Comparison of ENCODE assay signal across 10 cellular contexts in genomic region chr2:69581774-69582581, GRCh38.
A peak's percentile ranks its signal among the peaks of the same experiment; 100 is the strongest.
DNase-seq lines count a peak whose midpoint lies in the region; ATAC-seq and TF ChIP-seq lines count a peak whose summit lies in the region.
"Had no signal": no experiment of that assay in that cellular context is flagged by ENCODE, and none has a peak within 500 bp of the region (broad histone marks: within the 10 kb centered on the region; RNA-seq: fewer than 3 reads in every experiment).

No MANE protein-coding gene starts in this region.

- TF ChIP-seq CTCF in spleen (IDR thresholded peaks at IDR 0.05 in 8 of 11, conservative IDR thresholded peaks at IDR 0.05 in 3 of 11), result no peak

- peak; percentile 43 for ATAC-seq in activated CD8-positive, alpha-beta memory T cell treated with anti-CD3 and anti-CD28 coated beads, Interleukin-2, amount 10 ng/mL, durations not matched to agents 7 days and 5 days

- H3K27ac ChIP-seq in SJSA1 (peak overlapping the region; percentile 44), spleen (peak overlapping the region in 5 of 8 donors; percentile 39 to 71 (median 55))
- H3K27ac ChIP-seq: C4-2B had no signal

- H3K27me3 Mint-ChIP-seq in activated CD8-positive, alpha-beta memory T cell treated with anti-CD3 and anti-CD28 coated beads, Interleukin-2, amount 10 ng/mL, durations not matched to agents 7 days and 5 days, result no peaks in the 10 kb centered on the region
- no peaks in the 10 kb centered on the region for H3K27me3 Mint-ChIP-seq in activated T-helper 2 cell treated with anti-CD3 and anti-CD28 coated beads, Interferon-gamma antibody, Interleukin-2, Interleukin-4, amounts not matched to agents 10 μg/mL and 5 μg/mL and 100 μg/mL, durations not matched to agents 14 hours and 24 hours and 36 hours (ENCODE audit: low read depth)

- peaks cover 23% of the 10 kb centered on the region for H3K4me1 ChIP-seq in SJSA1 (replicated peaks)
- peaks cover 3 to 100% (median 46%) of the 10 kb centered on the region in 6 donors for H3K4me1 ChIP-seq in spleen

- H3K27me3 ChIP-seq in SJSA1 (replicated peaks) (no peaks in the 10 kb centered on the region), spleen (replicated peaks in 1 of 7) (no peaks in the 10 kb centered on the region)

- WGBS in spleen, 5 donors, result 40 to 52% (median 44%) methylated on average over 14 of the region's 14 CpGs

- intact Hi-C loops in spleen (cut with DNase I; ENCODE audit: low total_unique reads), result no loop called here
- intact Hi-C loops in activated T-helper 2 cell treated with anti-CD3 and anti-CD28 coated beads, Interferon-gamma antibody, Interleukin-2, Interleukin-4, amounts not matched to agents 10 μg/mL and 5 μg/mL and 100 μg/mL, durations not matched to agents 14 hours and 24 hours and 36 hours (cut with micrococcal nuclease), result loop anchor here (2.0 to 5.0 kb wide), 2 partner anchors 13 to 35 kb away; no protein-coding TSS in a partner anchor

- H3K9me3 ChIP-seq in SJSA1 (replicated peaks) (no peaks in the 10 kb centered on the region), spleen (no peaks in the 10 kb centered on the region)

- H3K4me3 Mint-ChIP-seq in activated CD8-positive, alpha-beta memory T cell treated with anti-CD3 and anti-CD28 coated beads, Interleukin-2, amount 10 ng/mL, durations not matched to agents 7 days and 5 days, result peak overlapping the region; percentile 57
- H3K4me3 Mint-ChIP-seq in activated T-helper 2 cell treated with anti-CD3 and anti-CD28 coated beads, Interferon-gamma antibody, Interleukin-2, Interleukin-4, amounts not matched to agents 10 μg/mL and 5 μg/mL and 100 μg/mL, durations not matched to agents 14 hours and 24 hours and 36 hours (ENCODE audit: low read depth), result no peak overlapping the region

- CTCF ChIA-PET in activated CD8-positive, alpha-beta memory T cell treated with anti-CD3 and anti-CD28 coated beads, Interleukin-2, amount 10 ng/mL, durations not matched to agents 7 days and 5 days (lab: Charles Lee), result interaction anchor here (1.2 to 3.4 kb wide), 7 partner anchors 15 to 206 kb away, joined by 3 to 20 read pairs (median 6); no protein-coding TSS in a partner anchor

- DNase-seq in activated CD8-positive, alpha-beta memory T cell treated with anti-CD3 and anti-CD28 coated beads, Interleukin-2, amount 10 ng/mL, durations not matched to agents 7 days and 5 days, result peak; percentile 60
- DNase-seq in activated CD8-positive, alpha-beta memory T cell treated with anti-CD3 and anti-CD28 coated beads, Interleukin-2, amount 50 U/mL, for 4 hours, result no peak
- DNase-seq in SJSA1 (ENCODE audit: low read depth in 1 of 2, low spot score in 2 of 2) (peak; percentile 43 to 64), globus pallidus (ENCODE audit: low spot score) (peak; percentile 38), spleen (no peak), DMS153 treated with DMSO at 0.1 percent for 48 hours (lab: John Stamatoyannopoulos, UW; ENCODE audit: unreplicated experiment) (no peak), middle frontal gyrus (ENCODE audit: extremely low spot score, low spot score) (no peak)
- no peak for DNase-seq in activated T-helper 2 cell treated with anti-CD3 and anti-CD28 coated beads, Interferon-gamma antibody, Interleukin-2, Interleukin-4, amounts not matched to agents 10 μg/mL and 5 μg/mL and 100 μg/mL, durations not matched to agents 14 hours and 24 hours and 36 hours (ENCODE audit: low spot score)
- DNase-seq: activated gamma-delta T cell treated with Interleukin-2 at 50 U/mL for 16 hours had no signal

- peak overlapping the region; percentile 78 for H3K27ac Mint-ChIP-seq in activated CD8-positive, alpha-beta memory T cell treated with anti-CD3 and anti-CD28 coated beads, Interleukin-2, amount 10 ng/mL, durations not matched to agents 7 days and 5 days
- H3K27ac Mint-ChIP-seq in activated T-helper 2 cell treated with anti-CD3 and anti-CD28 coated beads, Interferon-gamma antibody, Interleukin-2, Interleukin-4, amounts not matched to agents 10 μg/mL and 5 μg/mL and 100 μg/mL, durations not matched to agents 14 hours and 24 hours and 36 hours, result no peak overlapping the region

- H3K4me1 Mint-ChIP-seq in activated CD8-positive, alpha-beta memory T cell treated with anti-CD3 and anti-CD28 coated beads, Interleukin-2, amount 10 ng/mL, durations not matched to agents 7 days and 5 days, result peaks cover 74% of the 10 kb centered on the region
- H3K4me1 Mint-ChIP-seq in activated T-helper 2 cell treated with anti-CD3 and anti-CD28 coated beads, Interferon-gamma antibody, Interleukin-2, Interleukin-4, amounts not matched to agents 10 μg/mL and 5 μg/mL and 100 μg/mL, durations not matched to agents 14 hours and 24 hours and 36 hours (ENCODE audit: low read depth), result peaks cover 69% of the 10 kb centered on the region

- H3K9me3 Mint-ChIP-seq in activated CD8-positive, alpha-beta memory T cell treated with anti-CD3 and anti-CD28 coated beads, Interleukin-2, amount 10 ng/mL, durations not matched to agents 7 days and 5 days (ENCODE audit: low read depth), result no peaks in the 10 kb centered on the region
- no peaks in the 10 kb centered on the region for H3K9me3 Mint-ChIP-seq in activated T-helper 2 cell treated with anti-CD3 and anti-CD28 coated beads, Interferon-gamma antibody, Interleukin-2, Interleukin-4, amounts not matched to agents 10 μg/mL and 5 μg/mL and 100 μg/mL, durations not matched to agents 14 hours and 24 hours and 36 hours

- no peak for TF ChIP-seq POLR2A in spleen (IDR thresholded peaks at IDR 0.05)

- H3K4me3 ChIP-seq in SJSA1 (no peak overlapping the region), spleen (no peak overlapping the region)

- H3K36me3 ChIP-seq in SJSA1, result peaks cover 8% of the 10 kb centered on the region; the same call in 1 of the 2 replicates
- no peaks in the 10 kb centered on the region for H3K36me3 ChIP-seq in spleen

- peaks cover 10% of the 10 kb centered on the region for H3K36me3 Mint-ChIP-seq in activated CD8-positive, alpha-beta memory T cell treated with anti-CD3 and anti-CD28 coated beads, Interleukin-2, amount 10 ng/mL, durations not matched to agents 7 days and 5 days
- peaks cover 21% of the 10 kb centered on the region for H3K36me3 Mint-ChIP-seq in activated T-helper 2 cell treated with anti-CD3 and anti-CD28 coated beads, Interferon-gamma antibody, Interleukin-2, Interleukin-4, amounts not matched to agents 10 μg/mL and 5 μg/mL and 100 μg/mL, durations not matched to agents 14 hours and 24 hours and 36 hours (ENCODE audit: low read depth)

Comparison
In these comparisons a context has a peak if more than half of its experiments do, and no peak if none do; other contexts are left out.
1. DNase-seq: peak in activated CD8-positive, alpha-beta memory T cell treated with anti-CD3 and anti-CD28 coated beads, Interleukin-2, amount 10 ng/mL, durations not matched to agents 7 days and 5 days (single experiment), SJSA1 (2 of 2) and globus pallidus (single experiment); none in activated CD8-positive, alpha-beta memory T cell treated with anti-CD3 and anti-CD28 coated beads, Interleukin-2, amount 50 U/mL, for 4 hours (single experiment), spleen (single experiment), activated T-helper 2 cell treated with anti-CD3 and anti-CD28 coated beads, Interferon-gamma antibody, Interleukin-2, Interleukin-4, amounts not matched to agents 10 μg/mL and 5 μg/mL and 100 μg/mL, durations not matched to agents 14 hours and 24 hours and 36 hours (single experiment), DMS153 treated with DMSO at 0.1 percent for 48 hours (single experiment) and middle frontal gyrus (single experiment).